12 cellular contexts compared by ENCODE assay signal in the genomic region with DNA sequence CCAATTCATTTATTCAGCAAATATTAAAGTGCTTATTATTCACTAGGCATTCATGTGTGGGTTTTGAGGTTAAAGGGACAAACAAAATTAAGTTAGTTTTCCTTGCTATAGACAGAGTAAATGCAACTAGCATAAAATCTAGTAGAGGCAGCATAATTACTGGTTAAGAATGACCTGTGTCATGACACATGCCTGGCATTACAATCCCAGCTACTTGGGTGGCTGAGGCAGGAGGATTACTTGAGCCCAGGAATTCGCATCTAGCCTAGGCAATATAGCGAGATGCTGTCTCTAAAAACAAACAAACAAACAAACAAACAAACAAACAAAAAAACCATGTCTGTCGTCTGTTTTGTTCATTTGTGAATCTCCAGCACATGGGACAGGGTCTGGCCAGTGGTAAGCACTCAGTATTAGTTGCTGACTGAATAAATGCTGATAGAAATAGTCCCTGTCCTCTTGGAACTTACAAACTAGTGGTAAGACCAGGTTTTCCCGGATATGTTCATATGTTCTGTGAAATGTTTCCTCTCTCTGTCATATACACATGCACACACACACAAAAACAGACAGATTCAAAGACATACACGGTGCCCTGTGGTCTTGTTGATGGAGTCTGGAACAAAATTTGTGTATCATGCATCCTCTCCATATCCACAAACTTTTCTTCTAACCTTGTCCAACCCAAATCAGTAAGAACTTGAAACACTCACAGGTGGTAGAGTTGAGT. TPM values are rescaled to one million over a fixed set of nuclear protein-coding genes. Genes with fewer than 3 reads are reported as not detected.
A peak's percentile ranks its signal among the peaks of the same experiment; 100 is the strongest.
DNase-seq lines count a peak whose midpoint lies in the region; ATAC-seq and TF ChIP-seq lines count a peak whose summit lies in the region.
"Had no signal": no experiment of that assay in that cellular context is flagged by ENCODE, and none has a peak within 500 bp of the region (broad histone marks: within the 10 kb centered on the region; RNA-seq: fewer than 3 reads in every experiment).

No MANE protein-coding gene starts in this region.

- no peak for TF ChIP-seq CTCF in stomach (IDR thresholded peaks at IDR 0.05)

- peak overlapping the region in 3 of 5 donors; percentile 37 to 56 (median 50) for H3K27ac ChIP-seq in stomach
- H3K27ac ChIP-seq: cardiac muscle cell, tibial artery had no signal

- H3K27me3 Mint-ChIP-seq in activated T-cell treated with anti-CD3 and anti-CD28 coated beads, Interleukin-2, amount 50 U/mL, for 72 hours (ENCODE audit: low read depth) = no peaks in the 10 kb centered on the region
- H3K27me3 Mint-ChIP-seq in T-helper 1 cell treated with Interleukin-12 subunit alpha and Interleukin-12 subunit beta and Interleukin-4 antibody, amounts not matched to agents 30 μg/mL and 1 μg/mL, for 36 hours (ENCODE audit: low read depth) = no peaks in the 10 kb centered on the region
- H3K27me3 Mint-ChIP-seq in effector memory CD8-positive, alpha-beta T cell = no peaks in the 10 kb centered on the region

- intact Hi-C loops in stomach (cut with DNase I; ENCODE audit: low total_unique reads) = no loop called here

- no peak overlapping the region for H3K4me3 ChIP-seq in stomach
- H3K4me3 ChIP-seq: cardiac muscle cell, tibial artery had no signal

- H3K27ac Mint-ChIP-seq in activated T-cell treated with anti-CD3 and anti-CD28 coated beads, Interleukin-2, amount 50 U/mL, for 72 hours = peak overlapping the region; percentile 91
- peak overlapping the region; percentile 83 for H3K27ac Mint-ChIP-seq in T-helper 1 cell treated with Interleukin-12 subunit alpha and Interleukin-12 subunit beta and Interleukin-4 antibody, amounts not matched to agents 30 μg/mL and 1 μg/mL, for 36 hours
- peak overlapping the region; percentile 29 to 92 for H3K27ac Mint-ChIP-seq in effector memory CD8-positive, alpha-beta T cell
- H3K27ac Mint-ChIP-seq: nephron had no signal

- H3K36me3 ChIP-seq in stomach = no peaks in the 10 kb centered on the region
- H3K36me3 ChIP-seq: cardiac muscle cell, tibial artery had no signal

- peak in 1 of 2 donors; percentile 12 for ATAC-seq in activated T-cell treated with anti-CD3 and anti-CD28 coated beads, Interleukin-2, amount 50 U/mL, for 72 hours (replicated peaks in 1 of 2)
- ATAC-seq in effector memory CD8-positive, alpha-beta T cell (replicated peaks) = no peak
- ATAC-seq in HG02885 (IDR thresholded peaks at IDR 0.05; ENCODE audit: poor library complexity, unreplicated experiment) (no peak), GM21381 (IDR thresholded peaks at IDR 0.05; ENCODE audit: unreplicated experiment) (no peak), HG03196 (IDR thresholded peaks at IDR 0.05; ENCODE audit: unreplicated experiment) (no peak)

- H3K4me3 Mint-ChIP-seq in activated T-cell treated with anti-CD3 and anti-CD28 coated beads, Interleukin-2, amount 50 U/mL, for 72 hours = peak overlapping the region; percentile 72 to 80
- peak overlapping the region; percentile 58 for H3K4me3 Mint-ChIP-seq in T-helper 1 cell treated with Interleukin-12 subunit alpha and Interleukin-12 subunit beta and Interleukin-4 antibody, amounts not matched to agents 30 μg/mL and 1 μg/mL, for 36 hours
- peak overlapping the region; percentile 60 to 64 for H3K4me3 Mint-ChIP-seq in effector memory CD8-positive, alpha-beta T cell
- H3K4me3 Mint-ChIP-seq: nephron had no signal

- TF ChIP-seq EP300 in stomach (IDR thresholded peaks at IDR 0.05) = no peak

- no peaks in the 10 kb centered on the region for H3K27me3 ChIP-seq in stomach
- H3K27me3 ChIP-seq: cardiac muscle cell, tibial artery had no signal

- no peak for DNase-seq in activated T-cell treated with anti-CD3 and anti-CD28 coated beads, Interleukin-2, amount 50 U/mL, for 72 hours
- no peak for DNase-seq in activated T-cell treated with anti-CD3 and anti-CD28 coated beads, Interleukin-2, amount 50 U/mL, for 48 hours
- DNase-seq in effector memory CD8-positive, alpha-beta T cell = no peak
- no peak for DNase-seq in stomach
- DNase-seq: NCI-H82, tibial artery had no signal

- TF ChIP-seq POLR2A in stomach (IDR thresholded peaks at IDR 0.05) = no peak

- no peaks in the 10 kb centered on the region for H3K9me3 Mint-ChIP-seq in activated T-cell treated with anti-CD3 and anti-CD28 coated beads, Interleukin-2, amount 50 U/mL, for 72 hours
- no peaks in the 10 kb centered on the region for H3K9me3 Mint-ChIP-seq in T-helper 1 cell treated with Interleukin-12 subunit alpha and Interleukin-12 subunit beta and Interleukin-4 antibody, amounts not matched to agents 30 μg/mL and 1 μg/mL, for 36 hours
- no peaks in the 10 kb centered on the region for H3K9me3 Mint-ChIP-seq in effector memory CD8-positive, alpha-beta T cell
- H3K9me3 Mint-ChIP-seq: nephron had no signal

- no peaks in the 10 kb centered on the region for H3K9me3 ChIP-seq in stomach
- H3K9me3 ChIP-seq: tibial artery had no signal

- 53 to 68% (median 60%) methylated on average over 5 of the region's 5 CpGs for WGBS in stomach, 5 donors

- H3K4me1 Mint-ChIP-seq in activated T-cell treated with anti-CD3 and anti-CD28 coated beads, Interleukin-2, amount 50 U/mL, for 72 hours (ENCODE audit: low read depth) = peaks cover 97% of the 10 kb centered on the region
- H3K4me1 Mint-ChIP-seq in T-helper 1 cell treated with Interleukin-12 subunit alpha and Interleukin-12 subunit beta and Interleukin-4 antibody, amounts not matched to agents 30 μg/mL and 1 μg/mL, for 36 hours (ENCODE audit: low read depth) = peaks cover 82% of the 10 kb centered on the region
- peaks cover 53 to 75% of the 10 kb centered on the region in 2 donors for H3K4me1 Mint-ChIP-seq in effector memory CD8-positive, alpha-beta T cell (ENCODE audit: low read depth in 2 of 2)

- H3K4me1 ChIP-seq in stomach = peaks cover 6 to 64% (median 39%) of the 10 kb centered on the region in 4 donors

- peaks cover 8% of the 10 kb centered on the region in 2 donors for H3K36me3 Mint-ChIP-seq in activated T-cell treated with anti-CD3 and anti-CD28 coated beads, Interleukin-2, amount 50 U/mL, for 72 hours (ENCODE audit: insufficient read depth in 2 of 2)
- H3K36me3 Mint-ChIP-seq in T-helper 1 cell treated with Interleukin-12 subunit alpha and Interleukin-12 subunit beta and Interleukin-4 antibody, amounts not matched to agents 30 μg/mL and 1 μg/mL, for 36 hours (ENCODE audit: low read depth) = peaks cover 32% of the 10 kb centered on the region
- H3K36me3 Mint-ChIP-seq in effector memory CD8-positive, alpha-beta T cell (ENCODE audit: insufficient read depth) = peaks cover 21% of the 10 kb centered on the region

RNA-seq across cellular contexts. Expression of a gene that starts 41.8 kb away (rescaled TPM):
- 100 to 1,000 TPM; 117 to 137 TPM for total RNA-seq in activated T-cell treated with anti-CD3 and anti-CD28 coated beads, Interleukin-2, amount 50 U/mL, for 72 hours
- total RNA-seq in stomach = 10 to 100 TPM in 3 of 5 donors, 1 to 10 TPM in 2; 1.2 to 37.1 (median 10.7) TPM
- 10 to 100 TPM in 2 of 3 donors, 1 to 10 TPM in 1; 9.6 to 18.4 (median 14.9) TPM for polyA plus RNA-seq in stomach
